Comparison of ENCODE assay signal across 21 cellular contexts in the genomic region with DNA sequence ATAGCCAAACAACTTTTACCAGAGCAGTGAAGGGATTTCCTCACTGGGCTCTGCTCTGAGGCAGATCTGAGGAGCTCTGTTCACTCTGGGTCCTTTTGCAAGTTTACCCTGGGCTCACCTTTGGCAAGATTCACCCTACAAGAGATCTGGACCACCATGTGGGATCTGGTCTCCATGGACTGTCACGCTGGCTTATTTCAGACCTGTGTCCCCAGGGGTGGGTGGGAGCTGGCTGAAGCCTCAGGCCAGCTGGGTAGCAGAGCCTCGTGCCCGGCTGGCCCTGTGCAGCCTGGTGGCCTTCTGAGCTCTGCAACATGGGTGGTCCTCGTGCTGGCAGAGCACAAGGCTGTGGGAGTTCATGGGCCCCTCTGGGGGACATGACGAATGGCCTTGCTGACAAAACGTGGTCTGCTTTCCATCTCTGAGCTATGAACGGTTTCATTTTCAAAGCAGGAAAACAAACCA.
DNase-seq lines count a peak whose midpoint lies in the region; ATAC-seq and TF ChIP-seq lines count a peak whose summit lies in the region.
"Had no signal": no experiment of that assay in that cellular context is flagged by ENCODE, and none has a peak within 500 bp of the region (broad histone marks: within the 10 kb centered on the region; RNA-seq: fewer than 3 reads in every experiment).

No MANE protein-coding gene starts in this region.

- TF ChIP-seq CTCF in foreskin keratinocyte (conservative IDR thresholded peaks at IDR 0.05) (no peak), progenitor cell of endocrine pancreas (IDR thresholded peaks at IDR 0.05; ENCODE audit: unreplicated experiment) (no peak)

- H3K4me3 ChIP-seq in SJSA1, result no peak overlapping the region
- H3K4me3 ChIP-seq: GM12878 had no signal

- no peaks in the 10 kb centered on the region for H3K27me3 ChIP-seq in SJSA1 (replicated peaks)
- H3K27me3 ChIP-seq in foreskin keratinocyte, result no peaks in the 10 kb centered on the region

- peak; percentile 39 for DNase-seq in AG20443 (ENCODE audit: low spot score)
- DNase-seq in SJSA1 (ENCODE audit: low read depth in 1 of 2, low spot score in 2 of 2), result peak; percentile 72 to 78
- no peak for DNase-seq in foreskin keratinocyte
- no peak for DNase-seq in progenitor cell of endocrine pancreas (ENCODE audit: low spot score, unreplicated experiment)
- DNase-seq in HCEC 1CT, result no peak
- no peak for DNase-seq in activated CD4-positive, CD25-positive, alpha-beta regulatory T cell treated with anti-CD3 and anti-CD28 coated beads, Interleukin-2, amount 50 U/mL, for 72 hours
- DNase-seq: cortex of kidney; erythroblast; hypothalamus; KBM-7; kidney glomerular epithelial cell; NCI-H1105; NK-92 treated with Interleukin-12 subunit alpha and Interleukin-12 subunit beta, amount 100 ng/mL, for 24 hours; stimulated activated naive CD8-positive, alpha-beta T cell treated with anti-CD3 and anti-CD28 coated beads, Interleukin-15, amount 100 ng/mL, for 72 hours had no signal

- ATAC-seq in foreskin keratinocyte (peak; percentile 14), HG03108 (IDR thresholded peaks at IDR 0.05; ENCODE audit: unreplicated experiment) (no peak), HG02678 (IDR thresholded peaks at IDR 0.05; ENCODE audit: unreplicated experiment) (no peak)
- ATAC-seq: GM12878; stimulated activated naive CD8-positive, alpha-beta T cell treated with anti-CD3 and anti-CD28 coated beads, Interleukin-15, amount 100 ng/mL, for 72 hours had no signal

- H3K27ac ChIP-seq in SJSA1 (peak overlapping the region; percentile 78), foreskin keratinocyte (no peak overlapping the region)
- H3K27ac ChIP-seq: HL-60, parathyroid adenoma, RWPE1, VCaP had no signal

- H3K27me3 Mint-ChIP-seq in progenitor cell of endocrine pancreas, result no peaks in the 10 kb centered on the region
- H3K27me3 Mint-ChIP-seq: stimulated activated naive CD8-positive, alpha-beta T cell treated with anti-CD3 and anti-CD28 coated beads, Interleukin-15, amount 100 ng/mL, for 72 hours had no signal

- no peak overlapping the region for H3K4me3 Mint-ChIP-seq in progenitor cell of endocrine pancreas (ENCODE audit: low read depth)
- H3K4me3 Mint-ChIP-seq: stimulated activated naive CD8-positive, alpha-beta T cell treated with anti-CD3 and anti-CD28 coated beads, Interleukin-15, amount 100 ng/mL, for 72 hours had no signal

- H3K27ac Mint-ChIP-seq in progenitor cell of endocrine pancreas, result peak overlapping the region; percentile 86
- H3K27ac Mint-ChIP-seq: stimulated activated naive CD8-positive, alpha-beta T cell treated with anti-CD3 and anti-CD28 coated beads, Interleukin-15, amount 100 ng/mL, for 72 hours had no signal

- H3K36me3 ChIP-seq in SJSA1, result no peaks in the 10 kb centered on the region

- H3K4me1 Mint-ChIP-seq in progenitor cell of endocrine pancreas (ENCODE audit: low read depth), result peaks cover 19% of the 10 kb centered on the region

- H3K4me1 ChIP-seq in SJSA1 (replicated peaks) (peaks cover 30% of the 10 kb centered on the region), foreskin keratinocyte (no peaks in the 10 kb centered on the region)
- H3K4me1 ChIP-seq: parathyroid adenoma had no signal

- peaks cover 17% of the 10 kb centered on the region for H3K9me3 Mint-ChIP-seq in progenitor cell of endocrine pancreas (ENCODE audit: low read depth)

- H3K9me3 ChIP-seq in SJSA1 (replicated peaks), result no peaks in the 10 kb centered on the region

- peaks cover 2% of the 10 kb centered on the region for H3K36me3 Mint-ChIP-seq in progenitor cell of endocrine pancreas (ENCODE audit: insufficient read depth)

Comparison
In these comparisons a context has a peak if more than half of its experiments do, and no peak if none do; other contexts are left out.
1. DNase-seq: peak in AG20443 (single experiment) and SJSA1 (2 of 2); none in foreskin keratinocyte (0 of 2), progenitor cell of endocrine pancreas (single experiment), HCEC 1CT (single experiment) and activated CD4-positive, CD25-positive, alpha-beta regulatory T cell treated with anti-CD3 and anti-CD28 coated beads, Interleukin-2, amount 50 U/mL, for 72 hours (single experiment).